Comparison of ENCODE assay signal across 11 cellular contexts in genomic region chr1:199273837-199274379, GRCh38.
A peak's percentile ranks its signal among the peaks of the same experiment; 100 is the strongest.
DNase-seq lines count a peak whose midpoint lies in the region; ATAC-seq, FAIRE-seq and TF ChIP-seq lines count a peak whose summit lies in the region.
"Had no signal": no experiment of that assay in that cellular context is flagged by ENCODE, and none has a peak within 500 bp of the region (broad histone marks: within the 10 kb centered on the region; RNA-seq: fewer than 3 reads in every experiment).

No MANE protein-coding gene starts in this region.

- no peaks in the 10 kb centered on the region for H3K9me3 ChIP-seq in pancreas

- peak overlapping the region in 2 of 4 donors; percentile 12 to 31 for H3K27ac ChIP-seq in pancreas

- no peaks in the 10 kb centered on the region for H3K36me3 ChIP-seq in pancreas

- H3K4me3 ChIP-seq in cardiac fibroblast (replicated peaks in 1 of 2; ENCODE audit: low read depth in 2 of 2, low read length in 2 of 2) (no peak overlapping the region), pancreas (no peak overlapping the region)

- TF ChIP-seq CTCF in cardiac fibroblast (IDR thresholded peaks at IDR 0.05; ENCODE audit: low read depth, low read length) (no peak), pancreas (IDR thresholded peaks at IDR 0.05) (no peak)

- FAIRE-seq in GM18507 (lab: Jason Lieb, UNC) (peak; percentile 47), pancreas (lab: Jason Lieb, UNC) (no peak)

- H3K4me1 ChIP-seq in pancreas: peaks cover 11 to 28% (median 20%) of the 10 kb centered on the region in 3 donors

- WGBS in pancreas, 2 donors: 13 to 17% methylated on average over 2 of the region's 2 CpGs

- ATAC-seq in pancreas: peak; percentile 60 to 90 (median 81)
- ATAC-seq in GM19467 (IDR thresholded peaks at IDR 0.05; ENCODE audit: unreplicated experiment): no peak

- intact Hi-C loops in pancreas (cut with DNase I): no loop called here

- no peak for DNase-seq in GM18507 (ENCODE audit: extremely low spot score, insufficient read length, low read depth)
- DNase-seq in NCI-H2107 (lab: John Stamatoyannopoulos, UW): peak; percentile 2
- DNase-seq in cardiac fibroblast (ENCODE audit: low read depth in 2 of 2): peak; percentile 35
- DNase-seq in pancreas: peak; percentile 31 to 66 (median 56)
- DNase-seq in stimulated activated CD4-positive, alpha-beta T cell treated with anti-CD3 and anti-CD28 coated beads, Interleukin-15, amount 100 ng/mL, for 24 hours: no peak
- no peak for DNase-seq in GOT3 (lab: John Stamatoyannopoulos, UW)
- DNase-seq in T-helper 2 cell: no peak
- DNase-seq: H7, nucleus accumbens, T-helper 1 cell had no signal

- no peaks in the 10 kb centered on the region for H3K27me3 ChIP-seq in pancreas

Comparison
In these comparisons a context has a peak if more than half of its experiments do, and no peak if none do; other contexts are left out.
1. DNase-seq: peak in NCI-H2107 (single experiment), cardiac fibroblast (2 of 2) and pancreas (6 of 6); none in GM18507 (single experiment), stimulated activated CD4-positive, alpha-beta T cell treated with anti-CD3 and anti-CD28 coated beads, Interleukin-15, amount 100 ng/mL, for 24 hours (single experiment), GOT3 (single experiment) and T-helper 2 cell (0 of 5).